8 cellular contexts compared by ENCODE assay signal in the genomic region with DNA sequence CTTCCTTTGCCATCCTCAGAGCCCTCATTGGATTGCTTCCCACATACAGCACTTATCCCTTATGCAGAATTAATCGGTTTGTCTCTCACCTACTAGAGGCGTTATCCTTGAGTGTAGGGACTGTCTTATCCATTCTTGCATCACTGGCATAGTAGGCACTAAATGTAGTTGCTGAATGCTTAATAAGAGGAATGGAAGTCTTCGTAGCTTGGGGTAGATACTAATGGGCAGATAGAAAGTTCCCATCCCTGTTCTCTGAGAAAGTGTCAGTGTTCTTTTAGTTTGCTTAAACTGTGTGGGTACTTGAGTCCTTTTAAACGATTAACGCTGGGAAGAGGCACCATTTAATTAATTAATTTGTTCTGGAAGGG. TPM values are rescaled to one million over a fixed set of nuclear protein-coding genes. Genes with fewer than 3 reads are reported as not detected.
DNase-seq lines count a peak whose midpoint lies in the region; ATAC-seq and TF ChIP-seq lines count a peak whose summit lies in the region.

No MANE protein-coding gene starts in this region.

- no peak for ATAC-seq in natural killer cell treated with Interleukin-12 subunit alpha and Interleukin-12 subunit beta and Interleukin-15 and Interleukin-18, amount 100 ng/mL, for 72 hours

- no peaks in the 10 kb centered on the region for H4K20me1 ChIP-seq in KMS-11 (ENCODE audit: insufficient read depth)

- no peak for TF ChIP-seq CTCF in AG04450 (IDR thresholded peaks at IDR 0.05; ENCODE audit: low read depth, low read length)
- TF ChIP-seq CTCF in KMS-11 (conservative IDR thresholded peaks at IDR 0.05; ENCODE audit: low read depth, low read length), result no peak
- no peak for TF ChIP-seq CTCF in breast epithelium (IDR thresholded peaks at IDR 0.05)

- H3K9me3 ChIP-seq in AG04450 (ENCODE audit: control insufficient read depth, insufficient read depth, low read length), result no peaks in the 10 kb centered on the region
- H3K9me3 ChIP-seq in breast epithelium, result no peaks in the 10 kb centered on the region

- peaks cover 92% of the 10 kb centered on the region for H3K79me2 ChIP-seq in KMS-11 (ENCODE audit: insufficient read depth, low read depth)

- peak overlapping the region; percentile 76 for H3K4me3 Mint-ChIP-seq in natural killer cell treated with Interleukin-12 subunit alpha and Interleukin-12 subunit beta and Interleukin-15 and Interleukin-18, amount 100 ng/mL, for 72 hours

- H3K4me1 ChIP-seq in KMS-11 (ENCODE audit: low read depth, poor library complexity, severe bottlenecking) (peaks cover 35% of the 10 kb centered on the region), breast epithelium (peaks cover 0 to 18% of the 10 kb centered on the region in 2 donors)

- H3K9me3 Mint-ChIP-seq in natural killer cell treated with Interleukin-12 subunit alpha and Interleukin-12 subunit beta and Interleukin-15 and Interleukin-18, amount 100 ng/mL, for 72 hours, result no peaks in the 10 kb centered on the region

- H3K27me3 Mint-ChIP-seq in natural killer cell treated with Interleukin-12 subunit alpha and Interleukin-12 subunit beta and Interleukin-15 and Interleukin-18, amount 100 ng/mL, for 72 hours, result no peaks in the 10 kb centered on the region

- peak overlapping the region; percentile 84 to 90 for H3K27ac Mint-ChIP-seq in natural killer cell treated with Interleukin-12 subunit alpha and Interleukin-12 subunit beta and Interleukin-15 and Interleukin-18, amount 100 ng/mL, for 72 hours

- peaks cover 38 to 62% of the 10 kb centered on the region in 2 donors for H3K4me1 Mint-ChIP-seq in natural killer cell treated with Interleukin-12 subunit alpha and Interleukin-12 subunit beta and Interleukin-15 and Interleukin-18, amount 100 ng/mL, for 72 hours (ENCODE audit: low read depth in 2 of 2)

- no peak for TF ChIP-seq POLR2A in breast epithelium (IDR thresholded peaks at IDR 0.05)

- DNase-seq in AG04450 (ENCODE audit: low read depth, low spot score) (no peak), breast epithelium (ENCODE audit: low spot score in 2 of 2) (no peak), hippocampal formation (lab: John Stamatoyannopoulos, UW) (no peak), SIG-M5 treated with dmso at 0.1 percent for 504 hours (lab: John Stamatoyannopoulos, UW; ENCODE audit: unreplicated experiment) (no peak), DMS 273 (lab: John Stamatoyannopoulos, UW; ENCODE audit: unreplicated experiment) (no peak), DMS53 (lab: John Stamatoyannopoulos, UW) (no peak)
- DNase-seq in natural killer cell treated with Interleukin-12 subunit alpha and Interleukin-12 subunit beta and Interleukin-15 and Interleukin-18, amount 100 ng/mL, for 72 hours (ENCODE audit: low spot score), result no peak

- intact Hi-C loops in breast epithelium (cut with DNase I; ENCODE audit: low total_unique reads), result no loop called here

- no peaks in the 10 kb centered on the region for H3K27me3 ChIP-seq in AG04450 (ENCODE audit: control insufficient read depth, insufficient read depth, low read length)
- no peaks in the 10 kb centered on the region for H3K27me3 ChIP-seq in KMS-11 (ENCODE audit: insufficient read depth, low read depth)
- H3K27me3 ChIP-seq in breast epithelium, result no peaks in the 10 kb centered on the region

- peak overlapping the region; percentile 99 for H3K9ac ChIP-seq in KMS-11

- CTCF ChIA-PET in AG04450 (lab: Charles Lee), result interaction anchor here (1.1 to 1.3 kb wide), 3 partner anchors 177 to 241 kb away, joined by 3 to 4 read pairs (median 4); no protein-coding TSS in a partner anchor

- POLR2A ChIA-PET in AG04450 (lab: Yijun Ruan, JAX), result interaction anchor here (0.7 to 3.2 kb wide), 2 partner anchors 92 to 108 kb away, joined by 3 to 27 read pairs; no protein-coding TSS in a partner anchor

- H3K36me3 ChIP-seq in KMS-11 (ENCODE audit: insufficient read depth) (no peaks in the 10 kb centered on the region; the same call in 1 of the 2 replicates), breast epithelium (no peaks in the 10 kb centered on the region)

- H3K27ac ChIP-seq in AG04450 (ENCODE audit: low read depth, low read length) (peak overlapping the region; percentile 82), KMS-11 (peak overlapping the region; percentile 99), breast epithelium (peak overlapping the region; percentile 98 to 99)

- H3K4me2 ChIP-seq in KMS-11, result peak overlapping the region; percentile 99

- peaks cover 19% of the 10 kb centered on the region for H3K36me3 Mint-ChIP-seq in natural killer cell treated with Interleukin-12 subunit alpha and Interleukin-12 subunit beta and Interleukin-15 and Interleukin-18, amount 100 ng/mL, for 72 hours

- H3K4me3 ChIP-seq in AG04450 (ENCODE audit: low read depth, low read length) (peak overlapping the region; percentile 31; the same call in 1 of the 2 replicates), KMS-11 (IDR thresholded peaks at IDR 0.05; ENCODE audit: insufficient read depth, low read depth, low read length) (no peak overlapping the region), breast epithelium (peak overlapping the region; percentile 12 to 93 (median 76))

- H2AFZ ChIP-seq in KMS-11 (ENCODE audit: low read depth), result peak overlapping the region; percentile 47; the same call in 1 of the 2 replicates

RNA-seq across cellular contexts. Expression of a gene that starts 1.4 kb away (rescaled TPM):
- 92.1 and 95.5 TPM in 2 replicates for polyA plus RNA-seq in AG04450 (2011; rRNA removed)
- 295 and 329 TPM in 2 replicates for polyA minus RNA-seq in AG04450 (2011; rRNA and poly(A)+ RNA removed)
- 100 to 1,000 TPM; 314 to 702 (median 353) TPM for total RNA-seq in breast epithelium
- 100 to 1,000 TPM; 353 to 509 TPM for total RNA-seq in natural killer cell treated with Interleukin-12 subunit alpha and Interleukin-12 subunit beta and Interleukin-15 and Interleukin-18, amount 100 ng/mL, for 72 hours
